1 cellular context compared by ENCODE assay signal in genomic region chr20:32449057-32449889, GRCh38.
TF ChIP-seq lines count a peak whose summit lies in the region.

No MANE protein-coding gene starts in this region.

TF ChIP-seq in HepG2, 621 proteins besides CTCF, POLR2A, EP300 and RAD21 (continued from another document and continues in another):
- no peak for TF ChIP-seq HNF1A (IDR thresholded peaks at IDR 0.05; ENCODE audit: low read depth)
- TF ChIP-seq HNF1A (CRISPR knock-in tag; IDR thresholded peaks at IDR 0.05; ENCODE audit: borderline replicate concordance), result no peak
- TF ChIP-seq MAF1 (CRISPR knock-in tag; IDR thresholded peaks at IDR 0.05; ENCODE audit: borderline replicate concordance), result 0 out of 2 replicates have a peak, but pooled peaks have one; percentile 25
- no peak for TF ChIP-seq ZBTB43 (CRISPR knock-in tag; conservative IDR thresholded peaks at IDR 0.05)
- TF ChIP-seq ARNTL (CRISPR knock-in tag; IDR thresholded peaks at IDR 0.05), result no peak
- TF ChIP-seq ZKSCAN5 (CRISPR knock-in tag; IDR thresholded peaks at IDR 0.05), result no peak
- TF ChIP-seq SALL2 (CRISPR knock-in tag; IDR thresholded peaks at IDR 0.05), result 0 out of 2 replicates have a peak, but pooled peaks have one; percentile 17
- no peak for TF ChIP-seq ZNF446 (CRISPR knock-in tag; IDR thresholded peaks at IDR 0.05)
- TF ChIP-seq ZNF225 (CRISPR knock-in tag; IDR thresholded peaks at IDR 0.05), result no peak
- TF ChIP-seq EEA1 (CRISPR knock-in tag; IDR thresholded peaks at IDR 0.05; ENCODE audit: borderline replicate concordance), result no peak
- TF ChIP-seq ZNF646 (CRISPR knock-in tag; IDR thresholded peaks at IDR 0.05), result no peak
- no peak for TF ChIP-seq MYPOP (CRISPR knock-in tag; IDR thresholded peaks at IDR 0.05)
- no peak for TF ChIP-seq ZNF224 (CRISPR knock-in tag; IDR thresholded peaks at IDR 0.05)
- peak; percentile 35 for TF ChIP-seq POLR2G (IDR thresholded peaks at IDR 0.05; ENCODE audit: low read depth, low read length)
- no peak for TF ChIP-seq ZMYM4 (CRISPR knock-in tag; IDR thresholded peaks at IDR 0.05)
- TF ChIP-seq CHD2 (IDR thresholded peaks at IDR 0.05; ENCODE audit: low read depth, low read length), result no peak
- TF ChIP-seq NFAT5 (CRISPR knock-in tag; IDR thresholded peaks at IDR 0.05), result peak; percentile 39; the same call in 1 of the 2 replicates
- no peak for TF ChIP-seq TARDBP (CRISPR knock-in tag; IDR thresholded peaks at IDR 0.05)
- TF ChIP-seq HNRNPH1 (optimal IDR thresholded peaks at IDR 0.05; ENCODE audit: low read depth, low read length), result peak; percentile 50
- no peak for TF ChIP-seq HMG20A (CRISPR knock-in tag; IDR thresholded peaks at IDR 0.05; ENCODE audit: borderline replicate concordance)
- no peak for TF ChIP-seq TRIM22 (IDR thresholded peaks at IDR 0.05)
- no peak for TF ChIP-seq ZNF567 (CRISPR knock-in tag; IDR thresholded peaks at IDR 0.05; ENCODE audit: borderline replicate concordance)
- no peak for TF ChIP-seq TAF1 (CRISPR knock-in tag; IDR thresholded peaks at IDR 0.05)
- TF ChIP-seq TEAD2 (CRISPR knock-in tag; IDR thresholded peaks at IDR 0.05), result no peak
- TF ChIP-seq ZIK1 (CRISPR knock-in tag; IDR thresholded peaks at IDR 0.05; ENCODE audit: borderline replicate concordance, low read depth), result no peak
- no peak for TF ChIP-seq SIX4 (CRISPR knock-in tag; IDR thresholded peaks at IDR 0.05)
- TF ChIP-seq KLF6 (CRISPR knock-in tag; IDR thresholded peaks at IDR 0.05), result no peak
- TF ChIP-seq ATM (IDR thresholded peaks at IDR 0.05; ENCODE audit: borderline replicate concordance), result no peak
- peak; percentile 52; the same call in 1 of the 2 replicates for TF ChIP-seq NFIC (IDR thresholded peaks at IDR 0.05; ENCODE audit: low read length)
- peak; percentile 22; the same call in 1 of the 2 replicates for TF ChIP-seq POLR2AphosphoS5 (IDR thresholded peaks at IDR 0.05; ENCODE audit: low read depth, low read length)
- no peak for TF ChIP-seq BHLHE40 (IDR thresholded peaks at IDR 0.05; ENCODE audit: low read length)
- no peak for TF ChIP-seq AHDC1 (CRISPR knock-in tag; IDR thresholded peaks at IDR 0.05; ENCODE audit: borderline replicate concordance)
